In genomic region chr3:139764936-139765335, GRCh38 we compare ENCODE assay signal across 18 cellular contexts.
DNase-seq lines count a peak whose midpoint lies in the region; ATAC-seq and TF ChIP-seq lines count a peak whose summit lies in the region.
"Had no signal": no experiment of that assay in that cellular context is flagged by ENCODE, and none has a peak within 500 bp of the region (broad histone marks: within the 10 kb centered on the region; RNA-seq: fewer than 3 reads in every experiment).

No MANE protein-coding gene starts in this region.

- H3K36me3 Mint-ChIP-seq in chondrocyte (ENCODE audit: low read depth) (no peaks in the 10 kb centered on the region), Caco-2 (ENCODE audit: insufficient read depth, unreplicated experiment) (no peaks in the 10 kb centered on the region)

- peak overlapping the region; percentile 78 for H3K27ac ChIP-seq in mesenchymal stem cell (ENCODE audit: low read length, poor library complexity, severe bottlenecking)
- H3K27ac ChIP-seq: BLaER1 treated with 17β-estradiol and CSF1 and Interleukin-3, amounts not matched to agents 10 nM and 100 nM; Peyer's patch had no signal

- H3K18ac ChIP-seq in mesenchymal stem cell (ENCODE audit: low read depth in 1 of 2, low read length in 2 of 2) = peak overlapping the region in 1 of 2 experiments; percentile 18

- H3K4me1 Mint-ChIP-seq in chondrocyte (ENCODE audit: low read depth) (peaks cover 37% of the 10 kb centered on the region), Caco-2 (ENCODE audit: low read depth, unreplicated experiment) (no peaks in the 10 kb centered on the region)
- H3K4me1 Mint-ChIP-seq: endodermal cell had no signal

- BruUV-seq in Caco-2 (replicated peaks; lab: Mats Ljungman, UMichigan) = no TSS peak

- H3K27me3 Mint-ChIP-seq in chondrocyte (ENCODE audit: low read depth) (no peaks in the 10 kb centered on the region), Caco-2 (ENCODE audit: insufficient read depth, unreplicated experiment) (no peaks in the 10 kb centered on the region)
- H3K27me3 Mint-ChIP-seq: T-helper 17 cell had no signal

- H2AFZ ChIP-seq in mesenchymal stem cell (ENCODE audit: low read depth, low read length) = no peak overlapping the region

- no peak overlapping the region for H2BK5ac ChIP-seq in mesenchymal stem cell (ENCODE audit: low read depth, low read length, poor library complexity, severe bottlenecking)

- intact Hi-C loops in Caco-2 (cut with micrococcal nuclease; ENCODE audit: unreplicated experiment) = no loop called here

- ATAC-seq in GM18511 (IDR thresholded peaks at IDR 0.05; ENCODE audit: unreplicated experiment) = no peak
- ATAC-seq: HepG2, T-helper 17 cell had no signal

- peaks cover 0 to 52% of the 10 kb centered on the region in 2 experiments for H3K27me3 ChIP-seq in mesenchymal stem cell (ENCODE audit: control insufficient read depth in 1 of 2, insufficient read depth in 1 of 2, low read length in 2 of 2)
- H3K27me3 ChIP-seq in Caco-2 (replicated peaks; ENCODE audit: control insufficient read depth, insufficient read depth, low read length) = no peaks in the 10 kb centered on the region
- H3K27me3 ChIP-seq: BLaER1 treated with 17β-estradiol and CSF1 and Interleukin-3, amounts not matched to agents 10 nM and 100 nM; Peyer's patch had no signal

- DNase-seq in AG10803 (ENCODE audit: low read depth) (peak; percentile 82), MV-4-11 (lab: John Stamatoyannopoulos, UW) (peak; percentile 61), chondrocyte (ENCODE audit: low spot score) (no peak), mesenchymal stem cell (peak; percentile 85), NCI-H774 (lab: John Stamatoyannopoulos, UW) (no peak), Caco-2 (no peak), activated gamma-delta T cell treated with Interleukin-2 at 50 U/mL for 16 hours (no peak)
- DNase-seq: activated CD4-positive, alpha-beta T cell treated with anti-CD3 and anti-CD28 coated beads for 48 hours; activated T-cell treated with anti-CD3 and anti-CD28 coated beads, Interleukin-2, amount 50 U/mL, for 48 hours; endodermal cell; GDM1; NCI-H1417; Peyer's patch; posterior cingulate gyrus; T-helper 17 cell had no signal

- CTCF ChIA-PET in Caco-2 (lab: Charles Lee) = no interaction called here

- no peak overlapping the region for H2BK120ac ChIP-seq in mesenchymal stem cell (ENCODE audit: low read depth, low read length)

- H3K23ac ChIP-seq in mesenchymal stem cell (ENCODE audit: low read length in 2 of 2) = no peak overlapping the region

- H3K4me2 ChIP-seq in mesenchymal stem cell (ENCODE audit: low read length, poor library complexity, severe bottlenecking) = no peak overlapping the region

- H3K27ac Mint-ChIP-seq in chondrocyte (ENCODE audit: unreplicated experiment) = peak overlapping the region; percentile 71
- no peak overlapping the region for H3K27ac Mint-ChIP-seq in Caco-2 (ENCODE audit: unreplicated experiment)
- H3K27ac Mint-ChIP-seq: endodermal cell, T-helper 17 cell had no signal

- TF ChIP-seq CTCF in AG10803 (conservative IDR thresholded peaks at IDR 0.05; ENCODE audit: low read length) (no peak), chondrocyte (IDR thresholded peaks at IDR 0.05) (no peak), Caco-2 (IDR thresholded peaks at IDR 0.05; ENCODE audit: insufficient read depth in 1 of 2, low read depth in 1 of 2, low read length in 1 of 2, severe bottlenecking in 1 of 2, unreplicated experiment in 1 of 2) (no peak)

- no peaks in the 10 kb centered on the region for H3K79me1 ChIP-seq in mesenchymal stem cell (replicated peaks; ENCODE audit: low read length, poor library complexity, severe bottlenecking)

- H3K9me3 ChIP-seq in mesenchymal stem cell (ENCODE audit: control insufficient read depth, low read length) (no peaks in the 10 kb centered on the region), Caco-2 (no peaks in the 10 kb centered on the region)
- H3K9me3 ChIP-seq: BLaER1 treated with 17β-estradiol and CSF1 and Interleukin-3, amounts not matched to agents 10 nM and 100 nM; Peyer's patch had no signal

- no peak overlapping the region for H4K91ac ChIP-seq in mesenchymal stem cell (ENCODE audit: low read length)

- no peaks in the 10 kb centered on the region for H3K9me3 Mint-ChIP-seq in chondrocyte (ENCODE audit: low read depth)
- no peaks in the 10 kb centered on the region for H3K9me3 Mint-ChIP-seq in Caco-2 (ENCODE audit: unreplicated experiment)
- H3K9me3 Mint-ChIP-seq: endodermal cell had no signal

- no peaks in the 10 kb centered on the region for H3K36me3 ChIP-seq in mesenchymal stem cell (ENCODE audit: control insufficient read depth in 1 of 2, insufficient read depth in 2 of 2, low read depth in 1 of 2, low read length in 2 of 2)
- no peaks in the 10 kb centered on the region for H3K36me3 ChIP-seq in Caco-2 (ENCODE audit: control insufficient read depth, insufficient read depth, low read length)
- H3K36me3 ChIP-seq: BLaER1 treated with 17β-estradiol and CSF1 and Interleukin-3, amounts not matched to agents 10 nM and 100 nM; Peyer's patch had no signal

- H3K4me3 ChIP-seq in AG10803 (ENCODE audit: low read length) (no peak overlapping the region), mesenchymal stem cell (ENCODE audit: insufficient read depth in 1 of 2, low read depth in 1 of 2, low read length in 2 of 2) (no peak overlapping the region), Caco-2 (ENCODE audit: low read depth, low read length) (no peak overlapping the region)
- H3K4me3 ChIP-seq: BLaER1 treated with 17β-estradiol and CSF1 and Interleukin-3, amounts not matched to agents 10 nM and 100 nM; Peyer's patch had no signal

- no peak overlapping the region for H3K9ac ChIP-seq in mesenchymal stem cell (ENCODE audit: low read length)
- H3K9ac ChIP-seq: BLaER1 treated with 17β-estradiol and CSF1 and Interleukin-3, amounts not matched to agents 10 nM and 100 nM had no signal

- peak overlapping the region in 1 of 2 experiments; percentile 37 for H2BK12ac ChIP-seq in mesenchymal stem cell (ENCODE audit: low read length in 2 of 2)

- H2AK5ac ChIP-seq in mesenchymal stem cell (ENCODE audit: low read length, severe bottlenecking) = peak overlapping the region; percentile 11

- 11% methylated on average over 3 of the region's 3 CpGs for WGBS in mesenchymal stem cell

- POLR2A ChIA-PET in Caco-2 (lab: Charles Lee) = no interaction called here

- H3K4me1 ChIP-seq in mesenchymal stem cell (ENCODE audit: control insufficient read depth, insufficient read depth, low read depth, low read length) (peaks cover 23% of the 10 kb centered on the region), Caco-2 (peaks cover 6% of the 10 kb centered on the region)
- H3K4me1 ChIP-seq: Peyer's patch had no signal

- H4K8ac ChIP-seq in mesenchymal stem cell (ENCODE audit: low read length) = no peak overlapping the region

- no peak overlapping the region for H2BK15ac ChIP-seq in mesenchymal stem cell (ENCODE audit: low read depth, poor library complexity, severe bottlenecking)

- H3K4me3 Mint-ChIP-seq in chondrocyte (ENCODE audit: unreplicated experiment) = no peak overlapping the region
- H3K4me3 Mint-ChIP-seq in Caco-2 (ENCODE audit: unreplicated experiment) = no peak overlapping the region
- H3K4me3 Mint-ChIP-seq: endodermal cell, T-helper 17 cell had no signal

- H3K4ac ChIP-seq in mesenchymal stem cell (ENCODE audit: low read depth in 1 of 2, low read length in 2 of 2) = no peak overlapping the region

- H3K14ac ChIP-seq in mesenchymal stem cell (ENCODE audit: low read length in 2 of 2) = no peak overlapping the region

Comparison
In these comparisons a context has a peak if more than half of its experiments do, and no peak if none do; other contexts are left out.
1. DNase-seq: peak in AG10803 (single experiment), MV-4-11 (single experiment) and mesenchymal stem cell (single experiment); none in chondrocyte (single experiment), NCI-H774 (single experiment), Caco-2 (0 of 2) and activated gamma-delta T cell treated with Interleukin-2 at 50 U/mL for 16 hours (single experiment).